1 cellular context compared by ENCODE assay signal in the genomic region with DNA sequence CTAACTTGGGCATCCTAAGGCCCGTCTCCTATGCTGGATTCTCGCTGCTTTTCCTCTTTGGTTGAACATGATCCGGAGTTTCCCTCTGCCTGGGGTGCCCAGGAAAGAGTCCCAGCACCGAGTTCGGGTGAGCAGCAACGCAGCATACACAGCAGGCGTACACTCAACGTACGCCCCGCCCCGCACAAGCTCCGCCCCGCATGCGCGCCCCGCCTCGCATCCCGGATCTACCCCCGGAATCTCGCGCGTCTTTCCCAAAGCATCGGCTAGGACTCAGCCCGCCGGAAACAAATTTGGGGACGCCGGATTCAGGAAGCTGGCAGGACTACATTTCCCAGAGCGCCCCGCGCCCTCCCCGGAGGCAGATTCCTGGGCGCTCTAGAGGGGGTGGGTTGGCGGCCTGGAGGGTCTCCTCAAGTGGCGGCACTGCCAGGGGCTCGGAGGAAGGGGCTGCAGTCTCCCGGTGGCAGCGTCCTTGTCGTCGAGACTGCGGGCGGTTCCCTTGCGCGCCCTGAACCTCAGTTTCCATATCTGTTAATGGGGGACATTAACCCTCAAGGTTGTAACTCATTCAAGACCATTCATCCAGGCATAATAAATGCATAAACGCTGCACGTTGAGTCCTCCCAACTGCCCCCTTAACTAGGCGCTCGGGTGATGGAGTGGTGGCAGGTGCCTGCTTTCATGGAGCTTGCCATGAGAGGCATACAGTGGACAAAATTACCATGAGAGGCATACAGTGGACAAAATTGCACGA.
TF ChIP-seq lines count a peak whose summit lies in the region.

No MANE protein-coding gene starts in this region.

TF ChIP-seq in HepG2, 621 proteins besides CTCF, POLR2A, EP300 and RAD21 (continued from another document and continues in another):
- TF ChIP-seq, protein P1, sequence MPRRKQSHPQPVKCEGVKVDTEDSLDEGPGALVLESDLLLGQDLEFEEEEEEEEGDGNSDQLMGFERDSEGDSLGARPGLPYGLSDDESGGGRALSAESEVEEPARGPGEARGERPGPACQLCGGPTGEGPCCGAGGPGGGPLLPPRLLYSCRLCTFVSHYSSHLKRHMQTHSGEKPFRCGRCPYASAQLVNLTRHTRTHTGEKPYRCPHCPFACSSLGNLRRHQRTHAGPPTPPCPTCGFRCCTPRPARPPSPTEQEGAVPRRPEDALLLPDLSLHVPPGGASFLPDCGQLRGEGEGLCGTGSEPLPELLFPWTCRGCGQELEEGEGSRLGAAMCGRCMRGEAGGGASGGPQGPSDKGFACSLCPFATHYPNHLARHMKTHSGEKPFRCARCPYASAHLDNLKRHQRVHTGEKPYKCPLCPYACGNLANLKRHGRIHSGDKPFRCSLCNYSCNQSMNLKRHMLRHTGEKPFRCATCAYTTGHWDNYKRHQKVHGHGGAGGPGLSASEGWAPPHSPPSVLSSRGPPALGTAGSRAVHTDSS (CRISPR knock-in tag; conservative IDR thresholded peaks at IDR 0.05) = no peak
- TF ChIP-seq, protein P2, sequence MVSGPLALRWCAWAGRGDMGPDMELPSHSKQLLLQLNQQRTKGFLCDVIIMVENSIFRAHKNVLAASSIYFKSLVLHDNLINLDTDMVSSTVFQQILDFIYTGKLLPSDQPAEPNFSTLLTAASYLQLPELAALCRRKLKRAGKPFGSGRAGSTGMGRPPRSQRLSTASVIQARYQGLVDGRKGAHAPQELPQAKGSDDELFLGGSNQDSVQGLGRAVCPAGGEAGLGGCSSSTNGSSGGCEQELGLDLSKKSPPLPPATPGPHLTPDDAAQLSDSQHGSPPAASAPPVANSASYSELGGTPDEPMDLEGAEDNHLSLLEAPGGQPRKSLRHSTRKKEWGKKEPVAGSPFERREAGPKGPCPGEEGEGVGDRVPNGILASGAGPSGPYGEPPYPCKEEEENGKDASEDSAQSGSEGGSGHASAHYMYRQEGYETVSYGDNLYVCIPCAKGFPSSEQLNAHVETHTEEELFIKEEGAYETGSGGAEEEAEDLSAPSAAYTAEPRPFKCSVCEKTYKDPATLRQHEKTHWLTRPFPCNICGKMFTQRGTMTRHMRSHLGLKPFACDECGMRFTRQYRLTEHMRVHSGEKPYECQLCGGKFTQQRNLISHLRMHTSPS (CRISPR knock-in tag; IDR thresholded peaks at IDR 0.05; ENCODE audit: low read depth) = no peak
- TF ChIP-seq ZNF552 (CRISPR knock-in tag; IDR thresholded peaks at IDR 0.05; ENCODE audit: borderline replicate concordance) (peak; percentile 65; the same call in 1 of the 2 replicates), ZNF569 (CRISPR knock-in tag; IDR thresholded peaks at IDR 0.05; ENCODE audit: borderline replicate concordance) (no peak), NR1H2 (CRISPR knock-in tag; IDR thresholded peaks at IDR 0.05; ENCODE audit: borderline replicate concordance, low read depth) (no peak), ZNF432 (CRISPR knock-in tag; IDR thresholded peaks at IDR 0.05; ENCODE audit: borderline replicate concordance) (no peak), MZF1 (CRISPR knock-in tag; IDR thresholded peaks at IDR 0.05; ENCODE audit: borderline replicate concordance) (no peak), ZNF234 (CRISPR knock-in tag; conservative IDR thresholded peaks at IDR 0.05) (0 out of 2 replicates have a peak, but pooled peaks have one; percentile 61), SMAD1 (CRISPR knock-in tag; IDR thresholded peaks at IDR 0.05; ENCODE audit: borderline replicate concordance, low read depth) (no peak), CREB1 (IDR thresholded peaks at IDR 0.05) (no peak), CREB1 (CRISPR knock-in tag; IDR thresholded peaks at IDR 0.05) (peak; percentile 59), ZNF781 (CRISPR knock-in tag; IDR thresholded peaks at IDR 0.05; ENCODE audit: borderline replicate concordance, not compliant biosample characterization) (peak; percentile 39), NFKBIZ (CRISPR knock-in tag; IDR thresholded peaks at IDR 0.05) (no peak), HNRNPK (IDR thresholded peaks at IDR 0.05; ENCODE audit: low read depth, low read length, poor library complexity, severe bottlenecking) (no peak), ZNF879 (CRISPR knock-in tag; IDR thresholded peaks at IDR 0.05) (no peak), ZNF615 (CRISPR knock-in tag; IDR thresholded peaks at IDR 0.05; ENCODE audit: borderline replicate concordance) (no peak), SIX4 (CRISPR knock-in tag; IDR thresholded peaks at IDR 0.05) (no peak), HMG20B (CRISPR knock-in tag; conservative IDR thresholded peaks at IDR 0.05) (no peak; the same call in 1 of the 2 replicates), CBFB (CRISPR knock-in tag; IDR thresholded peaks at IDR 0.05) (0 out of 2 replicates have a peak, but pooled peaks have one; percentile 11), PHF21A (CRISPR knock-in tag; IDR thresholded peaks at IDR 0.05) (peak; percentile 76; the same call in 1 of the 2 replicates), FOSL2 (CRISPR knock-in tag; IDR thresholded peaks at IDR 0.05) (peak; percentile 22; the same call in 1 of the 2 replicates), NCOA5 (CRISPR knock-in tag; IDR thresholded peaks at IDR 0.05) (no peak), ZNF790 (CRISPR knock-in tag; IDR thresholded peaks at IDR 0.05; ENCODE audit: borderline replicate concordance) (no peak), ZNF816 (CRISPR knock-in tag; IDR thresholded peaks at IDR 0.05; ENCODE audit: borderline replicate concordance) (no peak), ZNF773 (CRISPR knock-in tag; IDR thresholded peaks at IDR 0.05; ENCODE audit: borderline replicate concordance) (no peak), ZNF3 (CRISPR knock-in tag; IDR thresholded peaks at IDR 0.05) (0 out of 2 replicates have a peak, but pooled peaks have one; percentile 26), U2AF1 (optimal IDR thresholded peaks at IDR 0.05; ENCODE audit: low read depth, low read length) (no peak), THYN1 (CRISPR knock-in tag; IDR thresholded peaks at IDR 0.05; ENCODE audit: borderline replicate concordance, low read depth) (no peak), ZNF607 (CRISPR knock-in tag; IDR thresholded peaks at IDR 0.05; ENCODE audit: borderline replicate concordance) (0 out of 2 replicates have a peak, but pooled peaks have one; percentile 7), ZNF33A (CRISPR knock-in tag; IDR thresholded peaks at IDR 0.05; ENCODE audit: borderline replicate concordance) (no peak), SRF (IDR thresholded peaks at IDR 0.05; ENCODE audit: low read depth, low read length) (peak; percentile 75; the same call in 1 of the 2 replicates), ZFP82 (CRISPR knock-in tag; IDR thresholded peaks at IDR 0.05; ENCODE audit: borderline replicate concordance) (peak; percentile 30; the same call in 1 of the 2 replicates), ELF3 (CRISPR knock-in tag; IDR thresholded peaks at IDR 0.05) (peak; percentile 75)
- TF ChIP-seq, protein P3, sequence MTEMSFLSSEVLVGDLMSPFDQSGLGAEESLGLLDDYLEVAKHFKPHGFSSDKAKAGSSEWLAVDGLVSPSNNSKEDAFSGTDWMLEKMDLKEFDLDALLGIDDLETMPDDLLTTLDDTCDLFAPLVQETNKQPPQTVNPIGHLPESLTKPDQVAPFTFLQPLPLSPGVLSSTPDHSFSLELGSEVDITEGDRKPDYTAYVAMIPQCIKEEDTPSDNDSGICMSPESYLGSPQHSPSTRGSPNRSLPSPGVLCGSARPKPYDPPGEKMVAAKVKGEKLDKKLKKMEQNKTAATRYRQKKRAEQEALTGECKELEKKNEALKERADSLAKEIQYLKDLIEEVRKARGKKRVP (CRISPR knock-in tag; IDR thresholded peaks at IDR 0.05) = peak in 1 of 2 experiments; percentile 18; a peak in 1 of 4 replicates
- TF ChIP-seq, protein P4, sequence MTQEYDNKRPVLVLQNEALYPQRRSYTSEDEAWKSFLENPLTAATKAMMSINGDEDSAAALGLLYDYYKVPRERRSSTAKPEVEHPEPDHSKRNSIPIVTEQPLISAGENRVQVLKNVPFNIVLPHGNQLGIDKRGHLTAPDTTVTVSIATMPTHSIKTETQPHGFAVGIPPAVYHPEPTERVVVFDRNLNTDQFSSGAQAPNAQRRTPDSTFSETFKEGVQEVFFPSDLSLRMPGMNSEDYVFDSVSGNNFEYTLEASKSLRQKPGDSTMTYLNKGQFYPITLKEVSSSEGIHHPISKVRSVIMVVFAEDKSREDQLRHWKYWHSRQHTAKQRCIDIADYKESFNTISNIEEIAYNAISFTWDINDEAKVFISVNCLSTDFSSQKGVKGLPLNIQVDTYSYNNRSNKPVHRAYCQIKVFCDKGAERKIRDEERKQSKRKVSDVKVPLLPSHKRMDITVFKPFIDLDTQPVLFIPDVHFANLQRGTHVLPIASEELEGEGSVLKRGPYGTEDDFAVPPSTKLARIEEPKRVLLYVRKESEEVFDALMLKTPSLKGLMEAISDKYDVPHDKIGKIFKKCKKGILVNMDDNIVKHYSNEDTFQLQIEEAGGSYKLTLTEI (CRISPR knock-in tag; conservative IDR thresholded peaks at IDR 0.05) = no peak
- TF ChIP-seq, protein P5, sequence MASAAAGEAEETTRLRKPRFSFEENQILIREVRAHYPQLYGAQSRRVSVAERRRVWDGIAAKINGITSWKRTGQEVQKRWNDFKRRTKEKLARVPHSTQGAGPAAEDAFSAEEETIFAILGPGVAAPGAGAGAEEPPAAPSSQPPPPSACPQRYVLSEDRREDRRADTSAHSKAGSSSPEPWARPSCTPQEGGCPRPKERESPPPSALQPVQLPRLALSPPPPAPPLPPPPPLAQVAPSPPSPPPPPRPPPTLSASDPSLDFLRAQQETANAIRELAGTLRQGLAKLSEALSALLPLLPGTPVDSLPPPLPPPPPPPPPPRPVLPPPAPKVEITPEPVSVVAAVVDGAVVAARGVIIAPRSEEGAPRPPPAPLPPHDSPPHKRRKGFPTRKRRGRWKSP (CRISPR knock-in tag; IDR thresholded peaks at IDR 0.05) = peak; percentile 47; the same call in 1 of the 2 replicates
- TF ChIP-seq, protein P6, sequence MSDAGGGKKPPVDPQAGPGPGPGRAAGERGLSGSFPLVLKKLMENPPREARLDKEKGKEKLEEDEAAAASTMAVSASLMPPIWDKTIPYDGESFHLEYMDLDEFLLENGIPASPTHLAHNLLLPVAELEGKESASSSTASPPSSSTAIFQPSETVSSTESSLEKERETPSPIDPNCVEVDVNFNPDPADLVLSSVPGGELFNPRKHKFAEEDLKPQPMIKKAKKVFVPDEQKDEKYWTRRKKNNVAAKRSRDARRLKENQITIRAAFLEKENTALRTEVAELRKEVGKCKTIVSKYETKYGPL (CRISPR knock-in tag; IDR thresholded peaks at IDR 0.05) = no peak
- TF ChIP-seq, protein P7, sequence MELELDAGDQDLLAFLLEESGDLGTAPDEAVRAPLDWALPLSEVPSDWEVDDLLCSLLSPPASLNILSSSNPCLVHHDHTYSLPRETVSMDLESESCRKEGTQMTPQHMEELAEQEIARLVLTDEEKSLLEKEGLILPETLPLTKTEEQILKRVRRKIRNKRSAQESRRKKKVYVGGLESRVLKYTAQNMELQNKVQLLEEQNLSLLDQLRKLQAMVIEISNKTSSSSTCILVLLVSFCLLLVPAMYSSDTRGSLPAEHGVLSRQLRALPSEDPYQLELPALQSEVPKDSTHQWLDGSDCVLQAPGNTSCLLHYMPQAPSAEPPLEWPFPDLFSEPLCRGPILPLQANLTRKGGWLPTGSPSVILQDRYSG (CRISPR knock-in tag; IDR thresholded peaks at IDR 0.05) = peak; percentile 64; the same call in 1 of the 2 replicates
- TF ChIP-seq, protein P8, sequence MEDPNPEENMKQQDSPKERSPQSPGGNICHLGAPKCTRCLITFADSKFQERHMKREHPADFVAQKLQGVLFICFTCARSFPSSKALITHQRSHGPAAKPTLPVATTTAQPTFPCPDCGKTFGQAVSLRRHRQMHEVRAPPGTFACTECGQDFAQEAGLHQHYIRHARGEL (CRISPR knock-in tag; IDR thresholded peaks at IDR 0.05) = no peak
- TF ChIP-seq, protein P9, sequence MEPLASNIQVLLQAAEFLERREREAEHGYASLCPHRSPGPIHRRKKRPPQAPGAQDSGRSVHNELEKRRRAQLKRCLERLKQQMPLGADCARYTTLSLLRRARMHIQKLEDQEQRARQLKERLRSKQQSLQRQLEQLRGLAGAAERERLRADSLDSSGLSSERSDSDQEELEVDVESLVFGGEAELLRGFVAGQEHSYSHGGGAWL (CRISPR knock-in tag; IDR thresholded peaks at IDR 0.05) = 0 out of 2 replicates have a peak, but pooled peaks have one; percentile 31
- TF ChIP-seq, protein P10, sequence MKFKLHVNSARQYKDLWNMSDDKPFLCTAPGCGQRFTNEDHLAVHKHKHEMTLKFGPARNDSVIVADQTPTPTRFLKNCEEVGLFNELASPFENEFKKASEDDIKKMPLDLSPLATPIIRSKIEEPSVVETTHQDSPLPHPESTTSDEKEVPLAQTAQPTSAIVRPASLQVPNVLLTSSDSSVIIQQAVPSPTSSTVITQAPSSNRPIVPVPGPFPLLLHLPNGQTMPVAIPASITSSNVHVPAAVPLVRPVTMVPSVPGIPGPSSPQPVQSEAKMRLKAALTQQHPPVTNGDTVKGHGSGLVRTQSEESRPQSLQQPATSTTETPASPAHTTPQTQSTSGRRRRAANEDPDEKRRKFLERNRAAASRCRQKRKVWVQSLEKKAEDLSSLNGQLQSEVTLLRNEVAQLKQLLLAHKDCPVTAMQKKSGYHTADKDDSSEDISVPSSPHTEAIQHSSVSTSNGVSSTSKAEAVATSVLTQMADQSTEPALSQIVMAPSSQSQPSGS (CRISPR knock-in tag; IDR thresholded peaks at IDR 0.05) = peak; percentile 33; the same call in 1 of the 2 replicates
- TF ChIP-seq, protein P11, sequence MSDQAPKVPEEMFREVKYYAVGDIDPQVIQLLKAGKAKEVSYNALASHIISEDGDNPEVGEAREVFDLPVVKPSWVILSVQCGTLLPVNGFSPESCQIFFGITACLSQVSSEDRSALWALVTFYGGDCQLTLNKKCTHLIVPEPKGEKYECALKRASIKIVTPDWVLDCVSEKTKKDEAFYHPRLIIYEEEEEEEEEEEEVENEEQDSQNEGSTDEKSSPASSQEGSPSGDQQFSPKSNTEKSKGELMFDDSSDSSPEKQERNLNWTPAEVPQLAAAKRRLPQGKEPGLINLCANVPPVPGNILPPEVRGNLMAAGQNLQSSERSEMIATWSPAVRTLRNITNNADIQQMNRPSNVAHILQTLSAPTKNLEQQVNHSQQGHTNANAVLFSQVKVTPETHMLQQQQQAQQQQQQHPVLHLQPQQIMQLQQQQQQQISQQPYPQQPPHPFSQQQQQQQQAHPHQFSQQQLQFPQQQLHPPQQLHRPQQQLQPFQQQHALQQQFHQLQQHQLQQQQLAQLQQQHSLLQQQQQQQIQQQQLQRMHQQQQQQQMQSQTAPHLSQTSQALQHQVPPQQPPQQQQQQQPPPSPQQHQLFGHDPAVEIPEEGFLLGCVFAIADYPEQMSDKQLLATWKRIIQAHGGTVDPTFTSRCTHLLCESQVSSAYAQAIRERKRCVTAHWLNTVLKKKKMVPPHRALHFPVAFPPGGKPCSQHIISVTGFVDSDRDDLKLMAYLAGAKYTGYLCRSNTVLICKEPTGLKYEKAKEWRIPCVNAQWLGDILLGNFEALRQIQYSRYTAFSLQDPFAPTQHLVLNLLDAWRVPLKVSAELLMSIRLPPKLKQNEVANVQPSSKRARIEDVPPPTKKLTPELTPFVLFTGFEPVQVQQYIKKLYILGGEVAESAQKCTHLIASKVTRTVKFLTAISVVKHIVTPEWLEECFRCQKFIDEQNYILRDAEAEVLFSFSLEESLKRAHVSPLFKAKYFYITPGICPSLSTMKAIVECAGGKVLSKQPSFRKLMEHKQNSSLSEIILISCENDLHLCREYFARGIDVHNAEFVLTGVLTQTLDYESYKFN (CRISPR knock-in tag; conservative IDR thresholded peaks at IDR 0.05) = peak; percentile 29; the same call in 1 of the 2 replicates
- TF ChIP-seq, protein P12, sequence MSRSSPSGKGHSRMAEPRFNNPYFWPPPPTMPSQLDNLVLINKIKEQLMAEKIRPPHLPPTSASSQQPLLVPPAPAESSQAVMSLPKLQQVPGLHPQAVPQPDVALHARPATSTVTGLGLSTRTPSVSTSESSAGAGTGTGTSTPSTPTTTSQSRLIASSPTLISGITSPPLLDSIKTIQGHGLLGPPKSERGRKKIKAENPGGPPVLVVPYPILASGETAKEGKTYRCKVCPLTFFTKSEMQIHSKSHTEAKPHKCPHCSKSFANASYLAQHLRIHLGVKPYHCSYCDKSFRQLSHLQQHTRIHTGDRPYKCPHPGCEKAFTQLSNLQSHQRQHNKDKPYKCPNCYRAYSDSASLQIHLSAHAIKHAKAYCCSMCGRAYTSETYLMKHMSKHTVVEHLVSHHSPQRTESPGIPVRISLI (CRISPR knock-in tag; IDR thresholded peaks at IDR 0.05; ENCODE audit: borderline replicate concordance) = peak; percentile 26; the same call in 1 of the 2 replicates
